Comparison of ENCODE assay signal across 14 cellular contexts in genomic region chr16:11080327-11080967, GRCh38.
DNase-seq lines count a peak whose midpoint lies in the region; ATAC-seq and TF ChIP-seq lines count a peak whose summit lies in the region.
"Had no signal": no experiment of that assay in that cellular context is flagged by ENCODE, and none has a peak within 500 bp of the region (broad histone marks: within the 10 kb centered on the region; RNA-seq: fewer than 3 reads in every experiment).

No MANE protein-coding gene starts in this region.

- intact Hi-C loops in stomach (cut with DNase I; ENCODE audit: low total_unique reads): no loop called here

- H3K9me3 ChIP-seq in WERI-Rb-1 (ENCODE audit: severe bottlenecking) (no peaks in the 10 kb centered on the region), stomach (no peaks in the 10 kb centered on the region)

- no peaks in the 10 kb centered on the region for H3K27me3 Mint-ChIP-seq in activated CD8-positive, alpha-beta memory T cell treated with anti-CD3 and anti-CD28 coated beads, Interleukin-2, amount 10 ng/mL, durations not matched to agents 7 days and 5 days
- no peaks in the 10 kb centered on the region for H3K27me3 Mint-ChIP-seq in memory B cell
- H3K27me3 Mint-ChIP-seq: central memory CD8-positive, alpha-beta T cell had no signal

- no peaks in the 10 kb centered on the region for H3K27me3 ChIP-seq in WERI-Rb-1 (ENCODE audit: insufficient read depth, low read depth, severe bottlenecking)
- H3K27me3 ChIP-seq in stomach: no peaks in the 10 kb centered on the region

- no peak for ATAC-seq in activated CD8-positive, alpha-beta memory T cell treated with anti-CD3 and anti-CD28 coated beads, Interleukin-2, amount 10 ng/mL, durations not matched to agents 7 days and 5 days
- ATAC-seq in memory B cell (ENCODE audit: low read depth) (no peak), HG02970 (IDR thresholded peaks at IDR 0.05; ENCODE audit: low FRiP score, unreplicated experiment) (no peak)
- ATAC-seq: sciatic nerve, WTC11 had no signal

- TF ChIP-seq EP300 in stomach (IDR thresholded peaks at IDR 0.05): no peak

- no peak overlapping the region for H3K27ac ChIP-seq in WERI-Rb-1
- H3K27ac ChIP-seq in stomach: peak overlapping the region in 3 of 5 donors; percentile 40 to 79 (median 68)

- H3K4me1 Mint-ChIP-seq in activated CD8-positive, alpha-beta memory T cell treated with anti-CD3 and anti-CD28 coated beads, Interleukin-2, amount 10 ng/mL, durations not matched to agents 7 days and 5 days: peaks cover 92% of the 10 kb centered on the region
- peaks cover 43% of the 10 kb centered on the region for H3K4me1 Mint-ChIP-seq in memory B cell

- H3K4me3 ChIP-seq in WERI-Rb-1 (ENCODE audit: low read depth, low read length): no peak overlapping the region
- no peak overlapping the region for H3K4me3 ChIP-seq in stomach

- peaks cover 15% of the 10 kb centered on the region for H3K36me3 Mint-ChIP-seq in activated CD8-positive, alpha-beta memory T cell treated with anti-CD3 and anti-CD28 coated beads, Interleukin-2, amount 10 ng/mL, durations not matched to agents 7 days and 5 days
- peaks cover 17% of the 10 kb centered on the region for H3K36me3 Mint-ChIP-seq in memory B cell
- H3K36me3 Mint-ChIP-seq: WTC11 had no signal

- no peak for DNase-seq in activated CD8-positive, alpha-beta memory T cell treated with anti-CD3 and anti-CD28 coated beads, Interleukin-2, amount 10 ng/mL, durations not matched to agents 7 days and 5 days
- DNase-seq in activated CD8-positive, alpha-beta memory T cell treated with anti-CD3 and anti-CD28 coated beads, Interleukin-2, amount 50 U/mL, for 4 hours: no peak
- peak; percentile 15 for DNase-seq in WERI-Rb-1
- no peak for DNase-seq in memory B cell (ENCODE audit: low spot score in 2 of 2)
- DNase-seq in stomach: no peak
- DNase-seq in HuH-7.5 (ENCODE audit: low spot score): no peak
- DNase-seq in NOMO-1 treated with DMSO at 0.1 percent for 48 hours (lab: John Stamatoyannopoulos, UW; ENCODE audit: unreplicated experiment): no peak
- DNase-seq: activated effector memory CD4-positive, alpha-beta T cell treated with Interleukin-2 at 50 U/mL for 16 hours; H7; NCI-H2107 had no signal

- H3K27ac Mint-ChIP-seq in activated CD8-positive, alpha-beta memory T cell treated with anti-CD3 and anti-CD28 coated beads, Interleukin-2, amount 10 ng/mL, durations not matched to agents 7 days and 5 days: peak overlapping the region; percentile 39
- H3K27ac Mint-ChIP-seq in memory B cell: peak overlapping the region; percentile 76

- H3K9me3 Mint-ChIP-seq in activated CD8-positive, alpha-beta memory T cell treated with anti-CD3 and anti-CD28 coated beads, Interleukin-2, amount 10 ng/mL, durations not matched to agents 7 days and 5 days (ENCODE audit: low read depth): no peaks in the 10 kb centered on the region
- no peaks in the 10 kb centered on the region for H3K9me3 Mint-ChIP-seq in memory B cell
- H3K9me3 Mint-ChIP-seq: central memory CD8-positive, alpha-beta T cell; WTC11 had no signal

- no peak overlapping the region for H3K4me3 Mint-ChIP-seq in activated CD8-positive, alpha-beta memory T cell treated with anti-CD3 and anti-CD28 coated beads, Interleukin-2, amount 10 ng/mL, durations not matched to agents 7 days and 5 days
- peak overlapping the region; percentile 31 for H3K4me3 Mint-ChIP-seq in memory B cell
- H3K4me3 Mint-ChIP-seq: central memory CD8-positive, alpha-beta T cell; WTC11 had no signal

- CTCF ChIA-PET in activated CD8-positive, alpha-beta memory T cell treated with anti-CD3 and anti-CD28 coated beads, Interleukin-2, amount 10 ng/mL, durations not matched to agents 7 days and 5 days (lab: Charles Lee): interaction anchor here (0.9 kb wide), 1 partner anchor 10 kb away, joined by 3 read pairs; no protein-coding TSS in a partner anchor

- WGBS in stomach, 5 donors: 78 to 91% (median 86%) methylated on average over 10 of the region's 10 CpGs

- H3K36me3 ChIP-seq in WERI-Rb-1 (no peaks in the 10 kb centered on the region), stomach (peaks cover 0 to 21% (median 8%) of the 10 kb centered on the region in 4 donors)

- TF ChIP-seq POLR2A in stomach (IDR thresholded peaks at IDR 0.05): no peak

- H3K4me1 ChIP-seq in stomach: peaks cover 19 to 63% (median 40%) of the 10 kb centered on the region in 4 donors

- no peak for TF ChIP-seq CTCF in WERI-Rb-1 (IDR thresholded peaks at IDR 0.05; ENCODE audit: low read depth, low read length)
- no peak for TF ChIP-seq CTCF in stomach (IDR thresholded peaks at IDR 0.05)
